In genomic region chr5:140882591-140882899, GRCh38 we compare ENCODE assay signal across 9 cellular contexts. TPM values are rescaled to one million over a fixed set of nuclear protein-coding genes. Genes with fewer than 3 reads are reported as not detected.
DNase-seq lines count a peak whose midpoint lies in the region; ATAC-seq, FAIRE-seq and TF ChIP-seq lines count a peak whose summit lies in the region.
"Had no signal": no experiment of that assay in that cellular context is flagged by ENCODE, and none has a peak within 500 bp of the region (broad histone marks: within the 10 kb centered on the region; RNA-seq: fewer than 3 reads in every experiment).

No MANE protein-coding gene starts in this region.

- ATAC-seq in pancreas: peak in 3 of 4 donors; percentile 40 to 77 (median 63)
- ATAC-seq in stimulated activated memory B cell treated with anti-CD40 and anti-IgM and Interleukin-4, amounts not matched to agents 10 μg/mL and 1 μg/mL and 100 μg/mL, for 72 hours: no peak

- H3K27ac ChIP-seq in pancreas (no peak overlapping the region), vagina (no peak overlapping the region)

- H3K9me3 ChIP-seq in pancreas: peaks cover 0 to 2% (median 0%) of the 10 kb centered on the region in 4 donors
- peaks cover 9% of the 10 kb centered on the region for H3K9me3 ChIP-seq in vagina

- WGBS in pancreas, 2 donors: 9 to 19% methylated on average over 12 of the region's 12 CpGs

- peaks cover 17% of the 10 kb centered on the region for H3K9me3 Mint-ChIP-seq in stimulated activated memory B cell treated with anti-CD40 and anti-IgM and Interleukin-4, amounts not matched to agents 10 μg/mL and 1 μg/mL and 100 μg/mL, for 72 hours

- H3K4me1 ChIP-seq in pancreas (no peaks in the 10 kb centered on the region), vagina (no peaks in the 10 kb centered on the region)

- no peaks in the 10 kb centered on the region for H3K4me1 Mint-ChIP-seq in stimulated activated memory B cell treated with anti-CD40 and anti-IgM and Interleukin-4, amounts not matched to agents 10 μg/mL and 1 μg/mL and 100 μg/mL, for 72 hours

- in situ Hi-C loops in G401 (cut with HindIII; ENCODE audit: low sequenced_read_pairs): no loop called here

- DNase-seq in G401 (ENCODE audit: low spot score) (peak; percentile 19), NCI-H69 (lab: John Stamatoyannopoulos, UW) (peak; percentile 56), epithelial cell of esophagus (ENCODE audit: low read depth) (peak; percentile 4), pancreas (no peak), vagina (ENCODE audit: extremely low spot score in 2 of 2) (no peak), NCI-H187 treated with DMSO at 0.1 percent for 48 hours (lab: John Stamatoyannopoulos, UW) (no peak), erythroblast (lab: John Stamatoyannopoulos, UW) (no peak)
- DNase-seq: activated CD4-positive, alpha-beta memory T cell treated with anti-CD3 and anti-CD28 coated beads for 36 hours had no signal

- no peak for TF ChIP-seq CTCF in epithelial cell of esophagus (IDR thresholded peaks at IDR 0.05; ENCODE audit: insufficient read depth, low read depth, low read length, missing control alignments)
- TF ChIP-seq CTCF in pancreas (IDR thresholded peaks at IDR 0.05): no peak
- no peak for TF ChIP-seq CTCF in vagina (IDR thresholded peaks at IDR 0.05)

- intact Hi-C loops in pancreas (cut with DNase I): no loop called here
- intact Hi-C loops in vagina (cut with DNase I): no loop called here

- H3K27me3 Mint-ChIP-seq in stimulated activated memory B cell treated with anti-CD40 and anti-IgM and Interleukin-4, amounts not matched to agents 10 μg/mL and 1 μg/mL and 100 μg/mL, for 72 hours: peaks cover 36% of the 10 kb centered on the region

- no peaks in the 10 kb centered on the region for H3K36me3 Mint-ChIP-seq in stimulated activated memory B cell treated with anti-CD40 and anti-IgM and Interleukin-4, amounts not matched to agents 10 μg/mL and 1 μg/mL and 100 μg/mL, for 72 hours

- TF ChIP-seq POLR2A in vagina (IDR thresholded peaks at IDR 0.05) (no peak), erythroblast (IDR thresholded peaks at IDR 0.05; ENCODE audit: low read length) (no peak)

- H3K27me3 ChIP-seq in pancreas: no peaks in the 10 kb centered on the region
- no peaks in the 10 kb centered on the region for H3K27me3 ChIP-seq in vagina

- H3K36me3 ChIP-seq in pancreas: no peaks in the 10 kb centered on the region
- no peaks in the 10 kb centered on the region for H3K36me3 ChIP-seq in vagina

- no peak for FAIRE-seq in pancreas (lab: Jason Lieb, UNC)

- no peak overlapping the region for H3K4me3 ChIP-seq in epithelial cell of esophagus (ENCODE audit: low read length)
- peak overlapping the region in 2 of 4 donors; percentile 24 to 31 for H3K4me3 ChIP-seq in pancreas
- peak overlapping the region in 1 of 2 donors; percentile 1 for H3K4me3 ChIP-seq in vagina

- no peak overlapping the region for H3K27ac Mint-ChIP-seq in stimulated activated memory B cell treated with anti-CD40 and anti-IgM and Interleukin-4, amounts not matched to agents 10 μg/mL and 1 μg/mL and 100 μg/mL, for 72 hours
- H3K27ac Mint-ChIP-seq: activated CD4-positive, alpha-beta memory T cell treated with anti-CD3 and anti-CD28 coated beads for 36 hours had no signal

- H3K4me3 Mint-ChIP-seq in stimulated activated memory B cell treated with anti-CD40 and anti-IgM and Interleukin-4, amounts not matched to agents 10 μg/mL and 1 μg/mL and 100 μg/mL, for 72 hours: no peak overlapping the region
- H3K4me3 Mint-ChIP-seq: activated CD4-positive, alpha-beta memory T cell treated with anti-CD3 and anti-CD28 coated beads for 36 hours had no signal

RNA-seq across cellular contexts. Expression of gene PCDHA13, which starts 0.6 kb away (rescaled TPM):
- 0.54 and 0.86 TPM in 2 replicates for total RNA-seq in G401 (2014; rRNA removed; shearing (Covaris generic))
- total RNA-seq in pancreas (1 to 10 TPM in 3 of 6 donors, under 1 TPM in 3; 0.63 to 2.0 (median 1.2) TPM), vagina (not detected)
- under 1 TPM; 0.27 to 0.35 TPM for polyA plus RNA-seq in pancreas
- total RNA-seq: activated CD4-positive, alpha-beta memory T cell treated with anti-CD3 and anti-CD28 coated beads for 36 hours had no signal

RNA-seq across cellular contexts. Expression of gene PCDHA12, which starts 7.4 kb away (rescaled TPM):
- total RNA-seq in G401 (2014; rRNA removed; shearing (Covaris generic)): 3.0 and 8.2 TPM in 2 replicates
- total RNA-seq in pancreas (1 to 10 TPM in 4 of 6 donors, under 1 TPM in 2; 0.75 to 1.5 (median 1.3) TPM), vagina (0.25 TPM)
- under 1 TPM; 0.42 to 0.54 TPM for polyA plus RNA-seq in pancreas
- total RNA-seq: activated CD4-positive, alpha-beta memory T cell treated with anti-CD3 and anti-CD28 coated beads for 36 hours had no signal

RNA-seq across cellular contexts. Expression of gene PCDHA11, which starts 13.8 kb away (rescaled TPM):
- total RNA-seq in G401 (2014; rRNA removed; shearing (Covaris generic)): 6.6 and 7.1 TPM in 2 replicates
- total RNA-seq in pancreas (1 to 10 TPM in 4 of 6 donors, under 1 TPM in 2; 0.78 to 1.6 (median 1.2) TPM), vagina (not detected)
- polyA plus RNA-seq in pancreas: under 1 TPM; 0.34 to 0.35 TPM
- total RNA-seq: activated CD4-positive, alpha-beta memory T cell treated with anti-CD3 and anti-CD28 coated beads for 36 hours had no signal

RNA-seq across cellular contexts. Expression of gene PCDHA10, which starts 26.8 kb away (rescaled TPM):
- total RNA-seq in G401 (2014; rRNA removed; shearing (Covaris generic)): under 0.01 and 0.06 TPM in 2 replicates
- total RNA-seq in pancreas: 1 to 10 TPM; 1.4 to 6.7 (median 3.1) TPM
- under 1 TPM; 0.16 to 0.34 TPM for polyA plus RNA-seq in pancreas
- 0.25 TPM for total RNA-seq in vagina
- total RNA-seq: activated CD4-positive, alpha-beta memory T cell treated with anti-CD3 and anti-CD28 coated beads for 36 hours had no signal

RNA-seq across cellular contexts. Expression of gene PCDHA9, which starts 34.4 kb away (rescaled TPM):
- total RNA-seq in G401 (2014; rRNA removed; shearing (Covaris generic)): not detected in 2 replicates
- total RNA-seq in pancreas: under 1 TPM; 0.12 to 0.55 (median 0.23) TPM
- under 1 TPM in 1 of 2 donors, not detected in 1; 0.19 TPM for polyA plus RNA-seq in pancreas
- total RNA-seq in vagina: 0.25 TPM
- total RNA-seq: activated CD4-positive, alpha-beta memory T cell treated with anti-CD3 and anti-CD28 coated beads for 36 hours had no signal

Comparison
In these comparisons a context has a peak if more than half of its experiments do, and no peak if none do; other contexts are left out.
1. DNase-seq: peak in G401 (single experiment), NCI-H69 (single experiment) and epithelial cell of esophagus (single experiment); none in pancreas (0 of 6), vagina (0 of 2), NCI-H187 treated with DMSO at 0.1 percent for 48 hours (single experiment) and erythroblast (0 of 2).